In the genomic region with DNA sequence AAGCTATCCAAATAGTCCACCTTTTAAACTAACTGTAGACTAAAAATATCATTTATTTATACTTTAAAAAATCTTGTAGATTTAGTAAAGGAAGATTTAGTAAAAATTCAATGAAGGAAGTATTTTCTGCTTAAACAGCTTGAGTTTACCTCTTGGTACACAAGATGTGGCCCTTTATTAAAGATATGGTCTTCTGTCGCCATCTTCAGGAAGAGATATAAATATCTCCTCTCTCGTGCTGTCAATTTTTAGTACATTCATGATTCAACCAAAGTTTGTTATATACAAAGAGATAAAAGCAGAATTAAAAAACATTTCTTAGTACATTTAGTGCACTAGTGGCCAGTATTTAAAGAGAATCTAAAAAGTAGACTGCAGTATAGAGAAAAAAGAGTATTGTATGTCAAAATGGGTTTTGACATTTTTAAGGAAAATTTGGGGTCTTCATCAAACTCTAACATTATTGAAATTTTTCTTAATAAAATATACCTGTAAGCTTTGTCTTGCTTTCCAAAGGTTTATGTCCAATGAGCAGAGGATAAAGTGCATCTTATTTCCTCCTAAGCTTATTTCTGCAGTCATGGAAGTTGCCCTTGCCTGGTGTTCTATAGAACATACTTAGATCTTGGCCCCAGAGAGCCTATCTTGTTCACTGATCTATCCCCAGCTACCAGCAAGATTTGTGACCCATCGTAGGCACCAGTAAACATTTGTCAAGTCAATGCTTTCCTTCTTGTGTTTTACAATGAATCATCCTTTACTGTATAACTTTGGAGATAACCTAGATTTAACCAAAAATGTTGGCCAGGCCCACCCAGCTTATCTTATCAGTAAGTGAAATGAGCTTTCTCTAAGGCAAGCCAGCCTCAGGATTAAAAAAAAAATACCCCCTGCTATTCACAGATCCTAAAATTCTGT, we compare ENCODE assay signal across 8 cellular contexts. TPM values are rescaled to one million over a fixed set of nuclear protein-coding genes. Genes with fewer than 3 reads are reported as not detected.
A peak's percentile ranks its signal among the peaks of the same experiment; 100 is the strongest.
DNase-seq lines count a peak whose midpoint lies in the region; ATAC-seq and TF ChIP-seq lines count a peak whose summit lies in the region.

No MANE protein-coding gene starts in this region.

- no peak overlapping the region for H3K4me3 Mint-ChIP-seq in activated CD8-positive, alpha-beta memory T cell treated with anti-CD3 and anti-CD28 coated beads, Interleukin-2, amount 10 ng/mL, durations not matched to agents 7 days and 5 days

- H2BK5ac ChIP-seq in mesendoderm (ENCODE audit: low read length) = no peak overlapping the region

- 0 out of 2 replicates have a peak overlapping the region, but pooled peaks have one; percentile 52 for H2AFZ ChIP-seq in OCI-LY1 (ENCODE audit: low read length)

- H3K4me1 Mint-ChIP-seq in activated CD8-positive, alpha-beta memory T cell treated with anti-CD3 and anti-CD28 coated beads, Interleukin-2, amount 10 ng/mL, durations not matched to agents 7 days and 5 days = peaks cover 10% of the 10 kb centered on the region

- H3K4me2 ChIP-seq in OCI-LY1 (ENCODE audit: low read length) (no peak overlapping the region), mesendoderm (ENCODE audit: low read length) (no peak overlapping the region)

- H3K4me1 ChIP-seq in OCI-LY1 (ENCODE audit: insufficient read depth, low read length, severe bottlenecking) (peaks cover 18% of the 10 kb centered on the region), mesendoderm (ENCODE audit: control insufficient read depth, low read depth, low read length) (no peaks in the 10 kb centered on the region)

- H3K27ac Mint-ChIP-seq in activated CD8-positive, alpha-beta memory T cell treated with anti-CD3 and anti-CD28 coated beads, Interleukin-2, amount 10 ng/mL, durations not matched to agents 7 days and 5 days = no peak overlapping the region

- no peak overlapping the region for H2BK120ac ChIP-seq in mesendoderm (ENCODE audit: low read depth, low read length)

- no peaks in the 10 kb centered on the region for H3K9me3 Mint-ChIP-seq in activated CD8-positive, alpha-beta memory T cell treated with anti-CD3 and anti-CD28 coated beads, Interleukin-2, amount 10 ng/mL, durations not matched to agents 7 days and 5 days (ENCODE audit: low read depth)

- H3K27me3 Mint-ChIP-seq in activated CD8-positive, alpha-beta memory T cell treated with anti-CD3 and anti-CD28 coated beads, Interleukin-2, amount 10 ng/mL, durations not matched to agents 7 days and 5 days = peaks cover 56% of the 10 kb centered on the region

- no peak overlapping the region for H3K18ac ChIP-seq in mesendoderm (ENCODE audit: low read length)

- no peak overlapping the region for H3K27ac ChIP-seq in HL-60 (replicated peaks)
- H3K27ac ChIP-seq in OCI-LY1 (ENCODE audit: low read depth, low read length, poor library complexity, severe bottlenecking) = no peak overlapping the region
- H3K27ac ChIP-seq in mesendoderm (ENCODE audit: low read depth, low read length) = no peak overlapping the region

- no peaks in the 10 kb centered on the region for H3K9me2 ChIP-seq in OCI-LY1 (ENCODE audit: low read depth, low read length)

- H3K27me3 ChIP-seq in HL-60 (ENCODE audit: insufficient read depth, poor library complexity, severe bottlenecking) (peaks cover 6% of the 10 kb centered on the region), OCI-LY1 (ENCODE audit: insufficient read depth, low read length) (no peaks in the 10 kb centered on the region), mesendoderm (ENCODE audit: insufficient read depth, low read length, poor library complexity) (no peaks in the 10 kb centered on the region)

- H3K79me2 ChIP-seq in OCI-LY1 (ENCODE audit: insufficient read depth, low read length) = no peaks in the 10 kb centered on the region
- H3K79me2 ChIP-seq in mesendoderm (ENCODE audit: control insufficient read depth, insufficient read depth, low read length) = no peaks in the 10 kb centered on the region

- CTCF ChIA-PET in activated CD8-positive, alpha-beta memory T cell treated with anti-CD3 and anti-CD28 coated beads, Interleukin-2, amount 10 ng/mL, durations not matched to agents 7 days and 5 days (lab: Charles Lee) = interaction anchor here (0.7 to 4.8 kb wide), 37 partner anchors 8 to 603 kb away, joined by 3 to 87 read pairs (median 4); no protein-coding TSS in a partner anchor

- H3K56ac ChIP-seq in mesendoderm (ENCODE audit: low read length) = no peak overlapping the region

- no peaks in the 10 kb centered on the region for H3F3A ChIP-seq in OCI-LY1 (ENCODE audit: insufficient read depth, low read length)

- ATAC-seq in activated CD8-positive, alpha-beta memory T cell treated with anti-CD3 and anti-CD28 coated beads, Interleukin-2, amount 10 ng/mL, durations not matched to agents 7 days and 5 days = no peak
- no peak for ATAC-seq in HG03565 (IDR thresholded peaks at IDR 0.05; ENCODE audit: unreplicated experiment)

- H4K8ac ChIP-seq in mesendoderm (ENCODE audit: low read depth, low read length) = no peak overlapping the region

- no CpG with 5 or more reads among the region's 3 CpGs for WGBS in mesendoderm (ENCODE audit: extremely low coverage, insufficient coverage, low lambda C conversion rate)

- DNase-seq in SKM-1 treated with dmso at 0.1 percent for 144 hours (lab: John Stamatoyannopoulos, UW; ENCODE audit: unreplicated experiment) (peak; percentile 60), SKM-1 (lab: John Stamatoyannopoulos, UW; ENCODE audit: unreplicated experiment) (no peak), HL-60 (ENCODE audit: low read depth in 1 of 2, low spot score in 1 of 2) (peak in 1 of 2 experiments; percentile 25), dedifferentiated amniotic fluid mesenchymal stem cell (ENCODE audit: extremely low spot score) (peak; percentile 90), mesendoderm (peak; percentile 68)
- DNase-seq in activated CD8-positive, alpha-beta memory T cell treated with anti-CD3 and anti-CD28 coated beads, Interleukin-2, amount 10 ng/mL, durations not matched to agents 7 days and 5 days = no peak

- H3K4ac ChIP-seq in mesendoderm (ENCODE audit: low read depth, low read length) = no peak overlapping the region

- no peak overlapping the region for H3K23ac ChIP-seq in mesendoderm (ENCODE audit: low read length)

- TF ChIP-seq CTCF in HL-60 (IDR thresholded peaks at IDR 0.05; ENCODE audit: insufficient read depth, low read length) (peak; percentile 27), OCI-LY1 (IDR thresholded peaks at IDR 0.05; ENCODE audit: low read length) (peak; percentile 62)

- H3K9ac ChIP-seq in OCI-LY1 (ENCODE audit: low read length) = no peak overlapping the region
- no peak overlapping the region for H3K9ac ChIP-seq in mesendoderm (ENCODE audit: low read length)

- no peaks in the 10 kb centered on the region for H3K36me3 ChIP-seq in OCI-LY1 (ENCODE audit: insufficient read depth, low read length)
- H3K36me3 ChIP-seq in mesendoderm (ENCODE audit: control insufficient read depth, insufficient read depth, low read length) = no peaks in the 10 kb centered on the region

- H4K20me1 ChIP-seq in OCI-LY1 (ENCODE audit: insufficient read depth, low read length) = no peaks in the 10 kb centered on the region

- H4K5ac ChIP-seq in mesendoderm (ENCODE audit: low read length) = no peak overlapping the region

- H3K36me3 Mint-ChIP-seq in activated CD8-positive, alpha-beta memory T cell treated with anti-CD3 and anti-CD28 coated beads, Interleukin-2, amount 10 ng/mL, durations not matched to agents 7 days and 5 days = no peaks in the 10 kb centered on the region

- no peak overlapping the region for H2BK15ac ChIP-seq in mesendoderm (replicated peaks; ENCODE audit: low read depth)

- H3K9me3 ChIP-seq in OCI-LY1 (ENCODE audit: low read length) = no peaks in the 10 kb centered on the region

- no peak overlapping the region for H2AK5ac ChIP-seq in mesendoderm (ENCODE audit: low read length)

- no peak overlapping the region for H3K4me3 ChIP-seq in HL-60 (replicated peaks; ENCODE audit: insufficient read depth, low read length)
- no peak overlapping the region for H3K4me3 ChIP-seq in OCI-LY1 (ENCODE audit: low read depth, low read length, poor library complexity, severe bottlenecking)
- H3K4me3 ChIP-seq in mesendoderm (ENCODE audit: low read length) = no peak overlapping the region

- no peaks in the 10 kb centered on the region for H3K79me1 ChIP-seq in mesendoderm (ENCODE audit: low read length)

RNA-seq across cellular contexts. Expression of gene EML6, which starts 18.5 kb away (rescaled TPM):
- polyA plus RNA-seq in mesendoderm (2013, experiment 1 of 2) = 0.34 TPM
- polyA plus RNA-seq in mesendoderm (2013, experiment 2 of 2) = 0.32 TPM
- 1 to 10 TPM; 1.5 to 3.1 TPM for total RNA-seq in activated CD8-positive, alpha-beta memory T cell treated with anti-CD3 and anti-CD28 coated beads, Interleukin-2, amount 10 ng/mL, durations not matched to agents 7 days and 5 days

Comparison
In these comparisons a context has a peak if more than half of its experiments do, and no peak if none do; other contexts are left out.
1. DNase-seq: peak in SKM-1 treated with dmso at 0.1 percent for 144 hours (single experiment), dedifferentiated amniotic fluid mesenchymal stem cell (single experiment) and mesendoderm (single experiment); none in SKM-1 (single experiment) and activated CD8-positive, alpha-beta memory T cell treated with anti-CD3 and anti-CD28 coated beads, Interleukin-2, amount 10 ng/mL, durations not matched to agents 7 days and 5 days (single experiment).